Comparison of ENCODE assay signal across 15 cellular contexts in genomic region chr21:40680311-40680710, GRCh38.
"Had no signal": no experiment of that assay in that cellular context is flagged by ENCODE, and none has a peak within 500 bp of the region (broad histone marks: within the 10 kb centered on the region; RNA-seq: fewer than 3 reads in every experiment).

No MANE protein-coding gene starts in this region.

- DNase-seq: activated CD4-positive, alpha-beta memory T cell treated with anti-CD3 and anti-CD28 coated beads for 36 hours; activated effector memory CD4-positive, alpha-beta T cell treated with anti-CD3 and anti-CD28 coated beads, Interleukin-2, amount 50 U/mL, for 16 hours; activated T-cell treated with anti-CD3 and anti-CD28 coated beads, Interleukin-2, amount 50 U/mL, for 4 hours; brain microvascular endothelial cell; effector memory CD4-positive, alpha-beta T cell; gastrocnemius medialis; kidney; left ventricle myocardium superior; mesendoderm; spleen; stimulated activated CD4-positive, alpha-beta T cell treated with anti-CD3 and anti-CD28 coated beads, Interleukin-1b, Interleukin-23, amount 100 ng/mL, for 48 hours; tibial artery; uterus had no signal

- FAIRE-seq: kidney had no signal

- H3K9me3 ChIP-seq: gastrocnemius medialis, tibial artery, uterus had no signal

- H3K27ac ChIP-seq: brain microvascular endothelial cell, gastrocnemius medialis, spleen, tibial artery, uterus had no signal

- H3K27me3 ChIP-seq: brain microvascular endothelial cell, gastrocnemius medialis, spleen, tibial artery, uterus had no signal

- H3K36me3 ChIP-seq: brain microvascular endothelial cell, gastrocnemius medialis, spleen, tibial artery, uterus had no signal

- ATAC-seq: activated T-cell treated with anti-CD3 and anti-CD28 coated beads, Interleukin-2, amount 50 U/mL, for 4 hours; gastrocnemius medialis; sciatic nerve; stimulated activated memory B cell treated with anti-CD40 and anti-IgM and Interleukin-4, amounts not matched to agents 10 μg/mL and 1 μg/mL and 100 μg/mL, for 72 hours had no signal

- H3K4me3 ChIP-seq: gastrocnemius medialis, spleen, tibial artery, uterus had no signal

- H3K4me1 ChIP-seq: gastrocnemius medialis, spleen, tibial artery, uterus had no signal
